ENCODE assay signal across 23 cellular contexts in the genomic region with DNA sequence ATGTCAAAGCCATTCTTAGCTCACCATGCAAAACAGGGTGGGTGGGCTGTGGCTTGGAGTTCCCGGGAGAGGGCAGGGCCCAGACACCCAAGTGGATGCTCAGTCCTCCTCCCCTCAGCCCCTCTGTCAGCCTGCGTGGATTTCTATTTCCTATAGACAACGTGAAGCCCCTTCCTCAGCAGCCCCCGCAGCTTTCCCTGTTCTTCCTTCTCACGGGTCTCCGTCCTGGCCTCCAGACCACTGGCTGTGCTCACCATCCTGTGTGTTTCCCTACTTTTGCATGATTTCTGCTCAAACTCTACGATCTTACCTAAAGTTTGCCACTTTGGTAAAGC.
DNase-seq lines count a peak whose midpoint lies in the region; FAIRE-seq and TF ChIP-seq lines count a peak whose summit lies in the region.
"Had no signal": no experiment of that assay in that cellular context is flagged by ENCODE, and none has a peak within 500 bp of the region (broad histone marks: within the 10 kb centered on the region; RNA-seq: fewer than 3 reads in every experiment).

No MANE protein-coding gene starts in this region.

- H3K27me3 Mint-ChIP-seq in H9 (ENCODE audit: low read depth): no peaks in the 10 kb centered on the region
- H3K27me3 Mint-ChIP-seq: CD4-positive, alpha-beta T cell had no signal

- no peak overlapping the region for H2BK20ac ChIP-seq in H9 (ENCODE audit: low read depth, low read length, poor library complexity, severe bottlenecking)
- H2BK20ac ChIP-seq in H1 (ENCODE audit: low read length): no peak overlapping the region

- no peaks in the 10 kb centered on the region for H3K4me1 ChIP-seq in H9 (ENCODE audit: insufficient read depth, low read length)
- H3K4me1 ChIP-seq in H1 (replicated peaks in 1 of 4; ENCODE audit: control insufficient read depth in 3 of 4, insufficient read depth in 4 of 4, low read length in 3 of 4): no peaks in the 10 kb centered on the region
- no peaks in the 10 kb centered on the region for H3K4me1 ChIP-seq in osteoblast (ENCODE audit: insufficient read depth, low read length)
- H3K4me1 ChIP-seq: BE2C had no signal

- H3K18ac ChIP-seq in H9 (ENCODE audit: insufficient read length, low read depth, low read length): no peak overlapping the region
- H3K18ac ChIP-seq in H1 (ENCODE audit: extremely low read depth, low read length): no peak overlapping the region

- H2BK5ac ChIP-seq in H9 (ENCODE audit: insufficient read length, low read length) (no peak overlapping the region), H1 (ENCODE audit: low read depth, low read length) (no peak overlapping the region)

- H4K20me1 ChIP-seq in H9 (ENCODE audit: control insufficient read depth, insufficient read depth, insufficient read length): peaks cover 2% of the 10 kb centered on the region
- peaks cover 0 to 1% of the 10 kb centered on the region in 2 experiments for H4K20me1 ChIP-seq in H1 (replicated peaks in 1 of 2; ENCODE audit: control insufficient read depth in 1 of 2, insufficient read depth in 2 of 2, low read length in 2 of 2)
- H4K20me1 ChIP-seq in osteoblast (ENCODE audit: insufficient read depth, low read length): no peaks in the 10 kb centered on the region
- H4K20me1 ChIP-seq: BLaER1 treated with 17β-estradiol and CSF1 and Interleukin-3, amounts not matched to agents 10 nM and 100 nM had no signal

- no peak for TF ChIP-seq RAD21 in H1 (IDR thresholded peaks at IDR 0.05 in 1 of 2, conservative IDR thresholded peaks at IDR 0.05 in 1 of 2; ENCODE audit: low read depth in 2 of 2, low read length in 2 of 2)

- H2BK15ac ChIP-seq in H9 (ENCODE audit: low read depth, low read length) (no peak overlapping the region; the same call in 1 of the 2 replicates), H1 (ENCODE audit: low read length) (0 out of 2 replicates have a peak overlapping the region, but pooled peaks have one; percentile 77)

- no peak for TF ChIP-seq EP300 in H1 (IDR thresholded peaks at IDR 0.05; ENCODE audit: borderline replicate concordance in 1 of 2, low read depth in 2 of 2, low read length in 2 of 2)

- H3K36me3 ChIP-seq in H1 (ENCODE audit: control insufficient read depth in 2 of 4, insufficient read depth in 4 of 4, low read length in 3 of 4) (no peaks in the 10 kb centered on the region), osteoblast (ENCODE audit: insufficient read depth, low read length) (no peaks in the 10 kb centered on the region)
- H3K36me3 ChIP-seq: BE2C; BLaER1 treated with 17β-estradiol and CSF1 and Interleukin-3, amounts not matched to agents 10 nM and 100 nM had no signal

- no peak overlapping the region for H3T11ph ChIP-seq in H9 (ENCODE audit: low read length)

- H4K5ac ChIP-seq in H9 (ENCODE audit: insufficient read length, low read depth, low read length) (peak overlapping the region; percentile 43), H1 (ENCODE audit: insufficient read length, low read depth, low read length) (no peak overlapping the region)

- H3K27me3 ChIP-seq in H9 (ENCODE audit: insufficient read depth, low read length): no peaks in the 10 kb centered on the region
- no peaks in the 10 kb centered on the region for H3K27me3 ChIP-seq in H1 (replicated peaks in 1 of 4; ENCODE audit: control insufficient read depth in 3 of 4, extremely low read depth in 1 of 4, insufficient read depth in 3 of 4, low read length in 3 of 4)
- H3K27me3 ChIP-seq in osteoblast (ENCODE audit: insufficient read depth, low read length): no peaks in the 10 kb centered on the region
- H3K27me3 ChIP-seq: BE2C; BLaER1 treated with 17β-estradiol and CSF1 and Interleukin-3, amounts not matched to agents 10 nM and 100 nM had no signal

- H2BK12ac ChIP-seq in H9 (ENCODE audit: insufficient read length, low read depth, low read length) (no peak overlapping the region), H1 (ENCODE audit: low read depth, low read length) (peak overlapping the region; percentile 87; the same call in 1 of the 2 replicates)

- no peak overlapping the region for H3K4me3 Mint-ChIP-seq in H9
- H3K4me3 Mint-ChIP-seq: CD4-positive, alpha-beta T cell; CD8-positive, alpha-beta memory T cell; GM23338 had no signal

- H3K4ac ChIP-seq in H9 (ENCODE audit: low read depth, low read length) (no peak overlapping the region), H1 (replicated peaks; ENCODE audit: insufficient read length, low read depth, low read length) (peak overlapping the region; percentile 15)

- H3K27ac ChIP-seq in H9 (ENCODE audit: insufficient read length, low read depth, low read length) (no peak overlapping the region), H1 (ENCODE audit: low read depth, low read length) (no peak overlapping the region; the same call in 1 of the 2 replicates), osteoblast (ENCODE audit: low read depth, low read length) (no peak overlapping the region)
- H3K27ac ChIP-seq: 22Rv1; BLaER1 treated with 17β-estradiol and CSF1 and Interleukin-3, amounts not matched to agents 10 nM and 100 nM had no signal

- no peak overlapping the region for H3K23ac ChIP-seq in H9 (ENCODE audit: insufficient read length, low read depth, low read length)
- no peak overlapping the region for H3K23ac ChIP-seq in H1 (ENCODE audit: insufficient read length)

- no peaks in the 10 kb centered on the region for H3K36me3 Mint-ChIP-seq in H9 (ENCODE audit: insufficient read depth in 1 of 3, low read depth in 3 of 3)
- H3K36me3 Mint-ChIP-seq: CD14-positive monocyte; CD8-positive, alpha-beta memory T cell had no signal

- H2AFZ ChIP-seq in H9 (ENCODE audit: low read length) (no peak overlapping the region), H1 (ENCODE audit: low read length) (peak overlapping the region; percentile 79; the same call in 1 of the 2 replicates), osteoblast (ENCODE audit: low read length) (no peak overlapping the region)

- H3K23me2 ChIP-seq in H9 (ENCODE audit: insufficient read length, low read depth, low read length, poor library complexity, severe bottlenecking): no peaks in the 10 kb centered on the region
- no peaks in the 10 kb centered on the region for H3K23me2 ChIP-seq in H1 (ENCODE audit: low read depth, low read length)

- H3K79me2 ChIP-seq in H9 (ENCODE audit: insufficient read depth, low read length): no peaks in the 10 kb centered on the region
- H3K79me2 ChIP-seq in H1 (ENCODE audit: control insufficient read depth in 1 of 2, insufficient read depth in 2 of 2, low read length in 2 of 2): no peaks in the 10 kb centered on the region
- no peaks in the 10 kb centered on the region for H3K79me2 ChIP-seq in osteoblast (ENCODE audit: insufficient read depth, low read length)

- no peak overlapping the region for H3K14ac ChIP-seq in H9 (ENCODE audit: insufficient read depth, low read length)
- no peak overlapping the region for H3K14ac ChIP-seq in H1 (ENCODE audit: insufficient read length)

- H3K9ac ChIP-seq in H9 (ENCODE audit: extremely low read depth, insufficient read length, low read length) (no peak overlapping the region), H1 (replicated peaks in 1 of 4; ENCODE audit: extremely low read depth in 1 of 4, low read depth in 3 of 4, low read length in 3 of 4) (no peak overlapping the region)
- H3K9ac ChIP-seq: BLaER1 treated with 17β-estradiol and CSF1 and Interleukin-3, amounts not matched to agents 10 nM and 100 nM had no signal

- H3K56ac ChIP-seq in H9 (ENCODE audit: insufficient read length, low read depth, low read length): no peak overlapping the region
- H3K56ac ChIP-seq in H1 (replicated peaks; ENCODE audit: insufficient read length, low read depth, low read length): no peak overlapping the region

- H3K4me2 ChIP-seq in H9 (ENCODE audit: insufficient read depth, insufficient read length, low read length) (no peak overlapping the region), H1 (ENCODE audit: insufficient read depth in 1 of 2, low read depth in 2 of 2, low read length in 2 of 2) (no peak overlapping the region), osteoblast (ENCODE audit: insufficient read depth, low read length) (no peak overlapping the region)
- H3K4me2 ChIP-seq: GM23338 had no signal

- TF ChIP-seq POLR2A in H1 (IDR thresholded peaks at IDR 0.05; ENCODE audit: control extremely low read depth in 1 of 2, low read depth in 2 of 2, low read length in 2 of 2): no peak

- no peak for TF ChIP-seq CTCF in H9 (conservative IDR thresholded peaks at IDR 0.05)
- TF ChIP-seq CTCF in H1 (IDR thresholded peaks at IDR 0.05; ENCODE audit: control extremely low read depth in 1 of 3, insufficient read depth in 1 of 3, low read depth in 1 of 3, low read length in 3 of 3): no peak
- TF ChIP-seq CTCF in osteoblast (IDR thresholded peaks at IDR 0.05; ENCODE audit: extremely low read depth, low read depth, low read length): no peak

- H3K27ac Mint-ChIP-seq in H9: no peak overlapping the region
- H3K27ac Mint-ChIP-seq: CD14-positive monocyte; CD4-positive, alpha-beta T cell; CD8-positive, alpha-beta memory T cell; GM23338 had no signal

- H3K4me1 Mint-ChIP-seq in H9: peaks cover 3% of the 10 kb centered on the region in 2 experiments
- H3K4me1 Mint-ChIP-seq: CD14-positive monocyte; CD8-positive, alpha-beta memory T cell had no signal

- H2BK120ac ChIP-seq in H9 (ENCODE audit: low read depth, low read length, poor library complexity, severe bottlenecking) (no peak overlapping the region), H1 (replicated peaks; ENCODE audit: low read depth, low read length) (no peak overlapping the region)

- WGBS in H9 (ENCODE audit: extremely low coverage, insufficient read length, low lambda C conversion rate): no CpG with 5 or more reads among the region's 7 CpGs
- 86% methylated on average over 7 of the region's 7 CpGs; no CpG with 5 or more reads in 1 of the 2 experiments for WGBS in H1 (ENCODE audit: extremely low coverage in 1 of 2, insufficient coverage in 1 of 2, insufficient read length in 1 of 2, insufficient replicate concordance in 2 of 2, low coverage in 1 of 2, low lambda C conversion rate in 2 of 2, missing lambda C conversion rate in 1 of 2), 2 experiments

- H3K9me3 Mint-ChIP-seq in H9: no peaks in the 10 kb centered on the region; a peak in 1 of 5 replicates
- H3K9me3 Mint-ChIP-seq: CD4-positive, alpha-beta T cell; GM23338 had no signal

- H4K8ac ChIP-seq in H9 (replicated peaks; ENCODE audit: insufficient read length, low read depth, low read length) (no peak overlapping the region), H1 (ENCODE audit: extremely low read depth, insufficient read depth, low read length) (no peak overlapping the region)

- H3K4me3 ChIP-seq in H1 (ENCODE audit: extremely low read depth in 1 of 4, insufficient read depth in 2 of 4, low read depth in 3 of 4, low read length in 4 of 4): no peak overlapping the region
- H3K4me3 ChIP-seq in osteoblast (ENCODE audit: insufficient read depth, low read length): no peak overlapping the region
- H3K4me3 ChIP-seq: BLaER1 treated with 17β-estradiol and CSF1 and Interleukin-3, amounts not matched to agents 10 nM and 100 nM; GM12878; GM23338 had no signal

- no peaks in the 10 kb centered on the region for H3K79me1 ChIP-seq in H9 (ENCODE audit: insufficient read depth, low read depth, low read length, poor library complexity, severe bottlenecking)
- H3K79me1 ChIP-seq in H1 (ENCODE audit: low read depth, low read length): no peaks in the 10 kb centered on the region

- FAIRE-seq in H1 (lab: Jason Lieb, UNC) (no peak), RCC 7860 (lab: Jason Lieb, UNC) (no peak)
- FAIRE-seq: A204.1, D721Med, GM12878, GM18507 had no signal

- CTCF ChIA-PET in H1 (lab: Charles Lee; ENCODE audit: partially characterized antibody): interaction anchor here (0.8 to 6.5 kb wide), 12 partner anchors 10 to 392 kb away, joined by 3 to 111 read pairs (median 6); no protein-coding TSS in a partner anchor

- H4K91ac ChIP-seq in H9 (ENCODE audit: insufficient read length, low read depth, low read length) (no peak overlapping the region), H1 (replicated peaks; ENCODE audit: insufficient read length, low read length) (no peak overlapping the region)

- H2AK5ac ChIP-seq in H9 (ENCODE audit: insufficient read length, low read length) (no peak overlapping the region), H1 (ENCODE audit: low read depth, low read length) (no peak overlapping the region)

- H3K9me3 ChIP-seq in H9 (ENCODE audit: control insufficient read depth, low read depth, low read length): no peaks in the 10 kb centered on the region
- no peaks in the 10 kb centered on the region for H3K9me3 ChIP-seq in H1 (ENCODE audit: insufficient read depth in 2 of 2, low read depth in 1 of 2, low read length in 1 of 2)
- H3K9me3 ChIP-seq in osteoblast (ENCODE audit: low read depth, low read length): no peaks in the 10 kb centered on the region
- H3K9me3 ChIP-seq: BE2C had no signal

- no peak for DNase-seq in H9
- DNase-seq in H1 (ENCODE audit: low read depth in 1 of 2, low spot score in 2 of 2): no peak
- peak; percentile 10 for DNase-seq in osteoblast (ENCODE audit: insufficient read length, low spot score, missing footprints)
- DNase-seq in H4 (ENCODE audit: low spot score): no peak
- no peak for DNase-seq in RCC 7860 (ENCODE audit: low spot score)
- DNase-seq in cerebellar cortex (ENCODE audit: low spot score): no peak
- DNase-seq: AML-193; BE2C; CD4-positive, alpha-beta T cell; CD8-positive, alpha-beta memory T cell; DMS 273 treated with DMSO at 0.1 percent for 48 hours; DMS79; EL; GDM1; H7 had no signal

- POLR2A ChIA-PET in H1 (lab: Charles Lee; ENCODE audit: partially characterized antibody): interaction anchor here (0.9 kb wide), 1 partner anchor 32 kb away, joined by 3 read pairs; no protein-coding TSS in a partner anchor
